In genomic region chr18:59518705-59519104, GRCh38 we compare ENCODE assay signal across 21 cellular contexts.
"Had no signal": no experiment of that assay in that cellular context is flagged by ENCODE, and none has a peak within 500 bp of the region (broad histone marks: within the 10 kb centered on the region; RNA-seq: fewer than 3 reads in every experiment).

No MANE protein-coding gene starts in this region.

- ATAC-seq: effector memory CD8-positive, alpha-beta T cell; gastrocnemius medialis; left lobe of liver; mucosa of descending colon; natural killer cell treated with Interleukin-12 subunit alpha and Interleukin-12 subunit beta and Interleukin-15 and Interleukin-18, amount 100 ng/mL, for 72 hours; right lobe of liver; stimulated activated naive B cell treated with anti-CD40 and anti-IgM and Interleukin-4, amounts not matched to agents 10 μg/mL and 1 μg/mL and 100 μg/mL, for 72 hours had no signal

- H3K79me2 ChIP-seq: parathyroid adenoma had no signal

- H3K36me3 ChIP-seq: esophagus squamous epithelium, gastrocnemius medialis, neutrophil, right lobe of liver, suprapubic skin, transverse colon had no signal

- DNase-seq: cortex of kidney; effector memory CD8-positive, alpha-beta T cell; erythroblast; esophagus squamous epithelium; gastrocnemius medialis; head of caudate nucleus; kidney; mucosa of descending colon; naive B cell; right lobe of liver; small intestine; stimulated activated CD4-positive, alpha-beta T cell treated with anti-CD3 and anti-CD28 coated beads, Interleukin-15, amount 100 ng/mL, for 24 hours; stimulated activated CD4-positive, alpha-beta T cell treated with anti-CD3 and anti-CD28 coated beads, Interleukin-2, amount 100 ng/mL, for 48 hours; stimulated activated naive B cell treated with anti-CD40 and anti-IgM and Interleukin-4, amounts not matched to agents 10 μg/mL and 1 μg/mL and 100 μg/mL, for 72 hours; transverse colon had no signal

- H3K27me3 ChIP-seq: esophagus squamous epithelium, gastrocnemius medialis, right lobe of liver, suprapubic skin, transverse colon had no signal

- H3K4me3 ChIP-seq: esophagus squamous epithelium, gastrocnemius medialis, lung, mucosa of descending colon, right lobe of liver, suprapubic skin, transverse colon had no signal

- H3K9ac ChIP-seq: parathyroid adenoma had no signal

- H3K27ac ChIP-seq: esophagus squamous epithelium, gastrocnemius medialis, neutrophil, parathyroid adenoma, right lobe of liver, suprapubic skin had no signal

- H3K9me3 ChIP-seq: gastrocnemius medialis, mucosa of descending colon, neutrophil, right lobe of liver, suprapubic skin, transverse colon had no signal

- H2AFZ ChIP-seq: parathyroid adenoma had no signal
